24 cellular contexts compared by ENCODE assay signal in genomic region chr7:37927739-37928444, GRCh38. TPM values are rescaled to one million over a fixed set of nuclear protein-coding genes. Genes with fewer than 3 reads are reported as not detected.
DNase-seq lines count a peak whose midpoint lies in the region; ATAC-seq and TF ChIP-seq lines count a peak whose summit lies in the region.
"Had no signal": no experiment of that assay in that cellular context is flagged by ENCODE, and none has a peak within 500 bp of the region (broad histone marks: within the 10 kb centered on the region; RNA-seq: fewer than 3 reads in every experiment).

No MANE protein-coding gene starts in this region.

- H3K9ac ChIP-seq in fibroblast of lung (ENCODE audit: insufficient read depth, low read length): no peak overlapping the region
- H3K9ac ChIP-seq in skeletal muscle tissue (ENCODE audit: low read depth in 1 of 3, low read length in 3 of 3): no peak overlapping the region

- H4K20me1 ChIP-seq in fibroblast of lung (ENCODE audit: control insufficient read depth, extremely low read depth, insufficient read depth, low read length): no peaks in the 10 kb centered on the region

- H3K79me2 ChIP-seq in fibroblast of lung (ENCODE audit: control insufficient read depth, insufficient read depth, low read length): no peaks in the 10 kb centered on the region

- H3K9me3 ChIP-seq in fibroblast of lung (ENCODE audit: control insufficient read depth, insufficient read depth, low read depth, low read length): no peaks in the 10 kb centered on the region
- H3K9me3 ChIP-seq in skeletal muscle tissue (ENCODE audit: control insufficient read depth in 3 of 3, low read length in 3 of 3): no peaks in the 10 kb centered on the region
- H3K9me3 ChIP-seq: neutrophil, thoracic aorta, uterus had no signal

- no peak for TF ChIP-seq CTCF in fibroblast of lung (conservative IDR thresholded peaks at IDR 0.05 in 1 of 2, IDR thresholded peaks at IDR 0.05 in 1 of 2; ENCODE audit: low read depth in 1 of 2, low read length in 2 of 2)

- H3K4me2 ChIP-seq in fibroblast of lung (ENCODE audit: extremely low read depth, insufficient read depth, low read length): no peak overlapping the region

- H2AFZ ChIP-seq in fibroblast of lung (ENCODE audit: low read length): no peak overlapping the region

- H3K36me3 ChIP-seq in fibroblast of lung (ENCODE audit: control insufficient read depth, insufficient read depth, low read length) (no peaks in the 10 kb centered on the region), skeletal muscle tissue (ENCODE audit: control insufficient read depth in 3 of 3, insufficient read depth in 3 of 3, low read length in 3 of 3) (no peaks in the 10 kb centered on the region)
- H3K36me3 ChIP-seq: MG63, neutrophil, thoracic aorta, uterus had no signal

- H3K27ac ChIP-seq in fibroblast of lung (ENCODE audit: insufficient read depth, low read length): no peak overlapping the region
- peak overlapping the region; percentile 41 for H3K27ac ChIP-seq in skeletal muscle tissue (ENCODE audit: low read depth, low read length)
- H3K27ac ChIP-seq: neutrophil, psoas muscle, thoracic aorta, uterus had no signal

- peak; percentile 29 for DNase-seq in GF-D8 (lab: John Stamatoyannopoulos, UW)
- peak; percentile 21 for DNase-seq in OCI-M1 (lab: John Stamatoyannopoulos, UW)
- peak; percentile 40 to 47 for DNase-seq in fibroblast of lung (ENCODE audit: low read depth in 2 of 2)
- no peak for DNase-seq in activated naive CD4-positive, alpha-beta T cell (lab: John Stamatoyannopoulos, UW)
- no peak for DNase-seq in DMS153 treated with DMSO at 0.1 percent for 48 hours (lab: John Stamatoyannopoulos, UW; ENCODE audit: unreplicated experiment)
- DNase-seq: activated CD4-positive, alpha-beta T cell treated with anti-CD3 and anti-CD28 coated beads for 4 hours; activated naive CD4-positive, alpha-beta T cell treated with anti-CD3 and anti-CD28 coated beads, Interleukin-2, amount 10 ng/mL, durations not matched to agents 7 days and 5 days; activated T-cell treated with anti-CD3 and anti-CD28 coated beads, Interleukin-2, amount 50 U/mL, for 72 hours; amygdala; CD8-positive, alpha-beta memory T cell; HCEC 1CT; mesendoderm; MG63; NCI-H1694 treated with DMSO at 0.1 percent for 48 hours; NCI-H524 treated with DMSO at 0.1 percent for 48 hours; psoas muscle; small intestine; uterus had no signal

- ATAC-seq in HG03135 (IDR thresholded peaks at IDR 0.05; ENCODE audit: unreplicated experiment): no peak
- ATAC-seq: activated T-cell treated with anti-CD3 and anti-CD28 coated beads, Interleukin-2, amount 50 U/mL, for 72 hours; psoas muscle; stimulated activated effector memory CD8-positive, alpha-beta T cell treated with anti-CD3 and anti-CD28 coated beads, Interleukin-12 subunit alpha, Interleukin-12 subunit beta, amount 100 ng/mL, for 72 hours had no signal

- H3K27me3 ChIP-seq in fibroblast of lung (ENCODE audit: control insufficient read depth, insufficient read depth, low read length): no peaks in the 10 kb centered on the region
- H3K27me3 ChIP-seq in skeletal muscle tissue (ENCODE audit: control insufficient read depth in 3 of 3, insufficient read depth in 3 of 3, low read length in 3 of 3): no peaks in the 10 kb centered on the region
- H3K27me3 ChIP-seq: MG63, neutrophil, uterus had no signal

- H3K4me1 ChIP-seq in fibroblast of lung (ENCODE audit: control insufficient read depth, extremely low read depth, insufficient read depth, low read length) (no peaks in the 10 kb centered on the region), skeletal muscle tissue (ENCODE audit: control insufficient read depth in 3 of 3, insufficient read depth in 3 of 3, low read length in 3 of 3) (peaks cover 7 to 28% (median 15%) of the 10 kb centered on the region in 3 donors)
- H3K4me1 ChIP-seq: uterus had no signal

- H3K4me3 ChIP-seq in fibroblast of lung (replicated peaks in 1 of 4; ENCODE audit: control extremely low read depth in 1 of 4, insufficient read depth in 1 of 4, low read depth in 3 of 4, low read length in 4 of 4) (no peak overlapping the region), skeletal muscle tissue (ENCODE audit: low read length in 3 of 3) (no peak overlapping the region)
- H3K4me3 ChIP-seq: MG63, psoas muscle, thoracic aorta, uterus had no signal

RNA-seq across cellular contexts. Expression of gene EPDR1, which starts 7.5 kb away (rescaled TPM):
- total RNA-seq in fibroblast of lung: 43.4 and 59.6 TPM in 2 replicates
- polyA plus RNA-seq in fibroblast of lung: 17.4 and 21.5 TPM in 2 replicates
- 12.2 and 15.5 TPM in 2 replicates for polyA plus RNA-seq in fibroblast of lung (2012)
- polyA minus RNA-seq in fibroblast of lung (ENCODE audit: low replicate concordance): 4.6 and 5.4 TPM in 2 replicates
- 63.2 TPM for total RNA-seq in skeletal muscle tissue

RNA-seq across cellular contexts. Expression of gene SFRP4, which starts 11.3 kb away (rescaled TPM):
- 7.3 and 54.2 TPM in 2 replicates for total RNA-seq in fibroblast of lung
- 1.5 and 2.5 TPM in 2 replicates for polyA plus RNA-seq in fibroblast of lung
- 0.86 and 1.7 TPM in 2 replicates for polyA plus RNA-seq in fibroblast of lung (2012)
- polyA minus RNA-seq in fibroblast of lung (ENCODE audit: low replicate concordance): 3.0 TPM in 1 of 2 replicates, not detected in the other
- 28.7 TPM for total RNA-seq in skeletal muscle tissue
- total RNA-seq: activated T-cell treated with anti-CD3 and anti-CD28 coated beads, Interleukin-2, amount 50 U/mL, for 72 hours; CD8-positive, alpha-beta memory T cell; SK-MEL-5 had no signal
- polyA plus RNA-seq: CD8-positive, alpha-beta memory T cell had no signal

Comparison
In these comparisons a context has a peak if more than half of its experiments do, and no peak if none do; other contexts are left out.
1. DNase-seq: peak in GF-D8 (single experiment), OCI-M1 (single experiment) and fibroblast of lung (2 of 2); none in activated naive CD4-positive, alpha-beta T cell (0 of 4) and DMS153 treated with DMSO at 0.1 percent for 48 hours (single experiment).